8 cellular contexts compared by ENCODE assay signal in the genomic region with DNA sequence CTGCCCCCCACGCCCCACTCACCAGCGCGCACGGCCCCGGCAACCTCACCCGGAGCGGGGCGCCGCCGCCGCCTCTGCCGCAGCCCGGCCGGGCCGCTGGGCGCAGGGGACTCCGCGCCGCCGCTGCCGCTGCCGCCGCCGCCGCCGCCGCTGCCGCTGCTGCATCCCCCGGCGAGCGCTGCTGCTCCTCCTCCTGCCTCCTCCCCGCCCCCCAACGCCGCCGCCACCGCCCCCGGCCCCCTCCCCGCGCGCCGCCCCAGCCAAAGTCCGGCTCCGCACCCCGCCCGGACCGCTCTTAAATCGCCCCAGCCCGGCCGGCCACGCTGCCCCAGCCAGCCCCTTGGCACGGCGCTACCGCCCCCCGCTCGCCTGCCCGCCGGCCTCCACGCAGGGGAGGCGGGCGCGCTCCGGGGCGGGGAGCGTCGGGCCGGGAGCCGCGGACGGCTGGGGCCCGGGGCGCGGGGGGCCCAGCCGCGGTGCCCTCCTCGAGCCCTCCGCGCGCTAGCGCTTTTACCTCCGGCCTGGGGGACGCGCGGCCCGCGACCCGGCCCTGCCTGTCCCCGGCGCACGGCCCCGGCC. TPM values are rescaled to one million over a fixed set of nuclear protein-coding genes. Genes with fewer than 3 reads are reported as not detected.
A peak's percentile ranks its signal among the peaks of the same experiment; 100 is the strongest.
DNase-seq lines count a peak whose midpoint lies in the region; ATAC-seq and TF ChIP-seq lines count a peak whose summit lies in the region.

A gene (minus strand): TSS at position 161 of the 579 bp plus-strand sequence. CDS start 28,118 bp downstream, outside the sequence.

- H3K9ac ChIP-seq in MM.1S (ENCODE audit: low read length): peak within 1 kb of the TSS; percentile 84

- TF ChIP-seq POLR2A in upper lobe of left lung (IDR thresholded peaks at IDR 0.05): no peak

- H3K4me2 ChIP-seq in MM.1S (ENCODE audit: low read depth, low read length): peak within 1 kb of the TSS; percentile 98

- H3K4me3 Mint-ChIP-seq in memory B cell: peak within 1 kb of the TSS; percentile 91

- H3K9me2 ChIP-seq in MM.1S (replicated peaks; ENCODE audit: insufficient read depth, low read length): no peaks in the 10 kb centered on the region

- H3K27ac ChIP-seq in MM.1S (ENCODE audit: low read length): peak within 1 kb of the TSS; percentile 81; the same call in 1 of the 2 replicates
- H3K27ac ChIP-seq in upper lobe of left lung: peak within 1 kb of the TSS in 2 of 4 donors; percentile 58 to 66

- H3K36me3 ChIP-seq in MM.1S (replicated peaks; ENCODE audit: insufficient read depth, low read length): peaks cover 4% of the 10 kb centered on the region; the same call in 1 of the 2 replicates
- no peaks in the 10 kb centered on the region for H3K36me3 ChIP-seq in upper lobe of left lung

- peaks cover 16% of the 10 kb centered on the region for H3K27me3 Mint-ChIP-seq in memory B cell

- TF ChIP-seq CTCF in MM.1S (IDR thresholded peaks at IDR 0.05; ENCODE audit: low read length): no peak
- no peak for TF ChIP-seq CTCF in upper lobe of left lung (IDR thresholded peaks at IDR 0.05)

- no peaks in the 10 kb centered on the region for H3K9me3 ChIP-seq in MM.1S (replicated peaks; ENCODE audit: insufficient read depth, low read length)
- H3K9me3 ChIP-seq in upper lobe of left lung: no peaks in the 10 kb centered on the region

- peak within 1 kb of the TSS; percentile 90 for H3K27ac Mint-ChIP-seq in memory B cell

- 3% methylated on average over 8 of the region's 90 CpGs; no CpG with 5 or more reads in 1 of the 2 donors for WGBS in upper lobe of left lung, 2 donors

- no peak for TF ChIP-seq EP300 in upper lobe of left lung (IDR thresholded peaks at IDR 0.05)

- ATAC-seq in memory B cell (ENCODE audit: low read depth) (peak; percentile 47), upper lobe of left lung (ENCODE audit: low FRiP score in 2 of 2) (peak in 1 of 2 donors; percentile 7)

- H3K79me2 ChIP-seq in MM.1S (ENCODE audit: low read length): peaks cover 45% of the 10 kb centered on the region

- H3K4me1 ChIP-seq in MM.1S (ENCODE audit: low read length) (peaks cover 23% of the 10 kb centered on the region), upper lobe of left lung (peaks cover 9 to 33% (median 21%) of the 10 kb centered on the region in 4 donors)

- no peaks in the 10 kb centered on the region for H4K20me1 ChIP-seq in MM.1S (ENCODE audit: insufficient read depth, low read length)

- peaks cover 9% of the 10 kb centered on the region for H3K4me1 Mint-ChIP-seq in memory B cell

- no peaks in the 10 kb centered on the region for H3K27me3 ChIP-seq in MM.1S (replicated peaks; ENCODE audit: insufficient read depth, low read length)
- H3K27me3 ChIP-seq in upper lobe of left lung: peaks cover 0 to 8% (median 4%) of the 10 kb centered on the region in 4 donors

- H2AFZ ChIP-seq in MM.1S (ENCODE audit: low read length): peak within 1 kb of the TSS; percentile 87

- H3K9me3 Mint-ChIP-seq in memory B cell: no peaks in the 10 kb centered on the region

- peak; percentile 43 for DNase-seq in CD1c-positive myeloid dendritic cell (ENCODE audit: extremely low spot score)
- peak; percentile 60 for DNase-seq in MM.1S
- DNase-seq in ecto neural progenitor cell (ENCODE audit: low spot score): peak; percentile 74
- peak in 1 of 2 donors; percentile 30 for DNase-seq in memory B cell (ENCODE audit: low spot score in 2 of 2)
- peak in 1 of 2 donors; percentile 89 for DNase-seq in upper lobe of left lung
- no peak for DNase-seq in cortex of kidney (lab: John Stamatoyannopoulos, UW)
- no peak for DNase-seq in KG1 (lab: John Stamatoyannopoulos, UW)
- DNase-seq in activated CD4-positive, alpha-beta T cell treated with anti-CD3 and anti-CD28 coated beads, Interleukin-2, amount 50 U/mL, for 4 hours: no peak

- H3K4me3 ChIP-seq in MM.1S (ENCODE audit: low read length) (peak within 1 kb of the TSS; percentile 95), upper lobe of left lung (peak within 1 kb of the TSS; percentile 20 to 62 (median 53))

- peaks cover 14% of the 10 kb centered on the region for H3F3A ChIP-seq in MM.1S (ENCODE audit: insufficient read depth, low read length)

- H3K36me3 Mint-ChIP-seq in memory B cell: no peaks in the 10 kb centered on the region

RNA-seq across cellular contexts. Expression of the gene that starts here (rescaled TPM):
- total RNA-seq in upper lobe of left lung: 10 to 100 TPM; 15.0 to 63.8 (median 21.7) TPM

Comparison
In these comparisons a context has a peak if more than half of its experiments do, and no peak if none do; other contexts are left out.
1. DNase-seq: peak in CD1c-positive myeloid dendritic cell (single experiment), MM.1S (single experiment) and ecto neural progenitor cell (single experiment); none in cortex of kidney (single experiment), KG1 (single experiment) and activated CD4-positive, alpha-beta T cell treated with anti-CD3 and anti-CD28 coated beads, Interleukin-2, amount 50 U/mL, for 4 hours (0 of 2).